ENCODE assay signal across 10 cellular contexts in genomic region chr6:28543671-28544131, GRCh38. TPM values are rescaled to one million over a fixed set of nuclear protein-coding genes. Genes with fewer than 3 reads are reported as not detected.
DNase-seq lines count a peak whose midpoint lies in the region; ATAC-seq and TF ChIP-seq lines count a peak whose summit lies in the region.
"Had no signal": no experiment of that assay in that cellular context is flagged by ENCODE, and none has a peak within 500 bp of the region (broad histone marks: within the 10 kb centered on the region; RNA-seq: fewer than 3 reads in every experiment).

No MANE protein-coding gene starts in this region.

- peak overlapping the region; percentile 24 for H3K9ac ChIP-seq in NT2/D1 (ENCODE audit: insufficient read length, low read depth)
- no peak overlapping the region for H3K9ac ChIP-seq in neuronal stem cell (ENCODE audit: low read depth, low read length, poor library complexity)

- H3K23ac ChIP-seq in neuronal stem cell (ENCODE audit: low read depth, low read length, poor library complexity) = no peak overlapping the region

- no peak overlapping the region for H4K91ac ChIP-seq in neuronal stem cell (ENCODE audit: low read depth, low read length, poor library complexity)

- H3K27me3 ChIP-seq in NT2/D1 (ENCODE audit: insufficient read depth, insufficient read length) (no peaks in the 10 kb centered on the region), neuronal stem cell (ENCODE audit: control insufficient read depth in 3 of 3, insufficient read depth in 3 of 3, low read depth in 1 of 3, low read length in 3 of 3) (no peaks in the 10 kb centered on the region), MG63 (no peaks in the 10 kb centered on the region)

- H3K4ac ChIP-seq in neuronal stem cell (ENCODE audit: low read length) = no peak overlapping the region

- no peak for TF ChIP-seq CTCF in GM13976 (IDR thresholded peaks at IDR 0.05; ENCODE audit: borderline replicate concordance, control extremely low read depth, extremely low read depth, insufficient read depth, missing control alignments)

- H2BK120ac ChIP-seq in neuronal stem cell (ENCODE audit: low read depth, low read length) = no peak overlapping the region

- H2BK5ac ChIP-seq in neuronal stem cell (ENCODE audit: low read length) = peak overlapping the region; percentile 56

- peaks cover 16% of the 10 kb centered on the region for H3K36me3 Mint-ChIP-seq in central memory CD8-positive, alpha-beta T cell (ENCODE audit: insufficient read depth)

- H3K4me3 Mint-ChIP-seq in central memory CD8-positive, alpha-beta T cell = peak overlapping the region; percentile 66

- H3K4me1 Mint-ChIP-seq in central memory CD8-positive, alpha-beta T cell = peaks cover 17% of the 10 kb centered on the region

- H3K4me2 ChIP-seq in neuronal stem cell (ENCODE audit: insufficient read depth, low read length, poor library complexity, severe bottlenecking) = peak overlapping the region; percentile 60

- in situ Hi-C loops in GM13976 (cut with MboI; ENCODE audit: low sequenced_read_pairs, unreplicated experiment) = no loop called here

- peak; percentile 52 for DNase-seq in GM13976 (ENCODE audit: low spot score)
- no peak for DNase-seq in NT2/D1 (ENCODE audit: low read depth, low spot score)
- no peak for DNase-seq in central memory CD8-positive, alpha-beta T cell (ENCODE audit: low spot score in 2 of 2)
- peak; percentile 43 for DNase-seq in neuronal stem cell (ENCODE audit: low spot score)
- DNase-seq in activated CD4-positive, CD25-positive, alpha-beta regulatory T cell (lab: John Stamatoyannopoulos, UW) = no peak
- DNase-seq in HuH-7 (ENCODE audit: low spot score) = no peak
- no peak for DNase-seq in MG63
- no peak for DNase-seq in NCI-H128 (lab: John Stamatoyannopoulos, UW; ENCODE audit: unreplicated experiment)

- WGBS in neuronal stem cell (ENCODE audit: extremely low coverage in 2 of 2, insufficient read length in 2 of 2, insufficient replicate concordance in 1 of 2), 2 donors = no CpG with 5 or more reads among the region's 22 CpGs

- H3K18ac ChIP-seq in neuronal stem cell (ENCODE audit: low read length) = peak overlapping the region; percentile 58

- H3K14ac ChIP-seq in neuronal stem cell (ENCODE audit: low read length) = no peak overlapping the region

- no peak overlapping the region for H4K8ac ChIP-seq in neuronal stem cell (ENCODE audit: low read depth, low read length)

- H3K27me3 Mint-ChIP-seq in central memory CD8-positive, alpha-beta T cell = peaks cover 96% of the 10 kb centered on the region

- no peak overlapping the region for H2AK5ac ChIP-seq in neuronal stem cell (ENCODE audit: low read depth, low read length)

- H2BK15ac ChIP-seq in neuronal stem cell (ENCODE audit: low read length) = no peak overlapping the region

- no peaks in the 10 kb centered on the region for H3K79me1 ChIP-seq in neuronal stem cell (ENCODE audit: low read depth, low read length)

- no peaks in the 10 kb centered on the region for H3K9me3 Mint-ChIP-seq in central memory CD8-positive, alpha-beta T cell

- ATAC-seq in central memory CD8-positive, alpha-beta T cell (replicated peaks; ENCODE audit: extremely low read depth, poor library complexity, severe bottlenecking) = no peak

- H2BK12ac ChIP-seq in neuronal stem cell (ENCODE audit: low read length) = no peak overlapping the region

- H3K4me3 ChIP-seq in NT2/D1 (ENCODE audit: insufficient read length, low read depth) = peak overlapping the region; percentile 41
- H3K4me3 ChIP-seq in neuronal stem cell (ENCODE audit: low read length in 2 of 2) = peak overlapping the region; percentile 39 to 74
- H3K4me3 ChIP-seq in MG63 = no peak overlapping the region

- H2AFZ ChIP-seq in neuronal stem cell (ENCODE audit: low read length) = peak overlapping the region; percentile 79

- H3K27ac Mint-ChIP-seq in central memory CD8-positive, alpha-beta T cell (ENCODE audit: low read depth) = no peak overlapping the region

- no peaks in the 10 kb centered on the region for H3K4me1 ChIP-seq in NT2/D1 (ENCODE audit: insufficient read depth, insufficient read length)
- H3K4me1 ChIP-seq in neuronal stem cell (ENCODE audit: control insufficient read depth in 2 of 2, insufficient read depth in 1 of 2, low read depth in 1 of 2, low read length in 2 of 2) = peaks cover 1 to 3% of the 10 kb centered on the region in 2 donors

- H3K36me3 ChIP-seq in NT2/D1 (ENCODE audit: insufficient read depth, insufficient read length, low read length) (no peaks in the 10 kb centered on the region), neuronal stem cell (replicated peaks in 1 of 2; ENCODE audit: control insufficient read depth in 2 of 2, insufficient read depth in 2 of 2, low read length in 2 of 2) (no peaks in the 10 kb centered on the region), MG63 (no peaks in the 10 kb centered on the region)

- H3K9me3 ChIP-seq in NT2/D1 (ENCODE audit: insufficient read depth, low read length) (no peaks in the 10 kb centered on the region), neuronal stem cell (replicated peaks in 1 of 2; ENCODE audit: control insufficient read depth in 2 of 2, insufficient read depth in 1 of 2, low read depth in 1 of 2, low read length in 2 of 2) (no peaks in the 10 kb centered on the region), MG63 (no peaks in the 10 kb centered on the region)

- peak overlapping the region; percentile 98 for H3K27ac ChIP-seq in neuronal stem cell (replicated peaks; ENCODE audit: low read length)

RNA-seq across cellular contexts. Expression of gene GPX5, which starts 18.0 kb away (rescaled TPM):
- not detected for polyA plus RNA-seq in neuronal stem cell (2013, experiment 1 of 2)
- polyA plus RNA-seq in neuronal stem cell (2013, experiment 2 of 2) = not detected
- total RNA-seq in MG63 (2014; rRNA removed; shearing (Covaris generic); ENCODE audit: low replicate concordance) = not detected in 2 replicates
- total RNA-seq: left colon, LHCN-M2 had no signal

RNA-seq across cellular contexts. Expression of gene GPX6, which starts 28.1 kb away (rescaled TPM):
- not detected for polyA plus RNA-seq in neuronal stem cell (2013, experiment 1 of 2)
- polyA plus RNA-seq in neuronal stem cell (2013, experiment 2 of 2) = not detected
- total RNA-seq in MG63 (2014; rRNA removed; shearing (Covaris generic); ENCODE audit: low replicate concordance) = not detected in 2 replicates
- total RNA-seq: left colon, LHCN-M2 had no signal

Comparison
In these comparisons a context has a peak if more than half of its experiments do, and no peak if none do; other contexts are left out.
1. DNase-seq: peak in GM13976 (single experiment) and neuronal stem cell (single experiment); none in NT2/D1 (single experiment), central memory CD8-positive, alpha-beta T cell (0 of 2), activated CD4-positive, CD25-positive, alpha-beta regulatory T cell (0 of 4), HuH-7 (single experiment), MG63 (single experiment) and NCI-H128 (single experiment).